ENCODE assay signal across 8 cellular contexts in genomic region chr7:5426226-5426475, GRCh38. TPM values are rescaled to one million over a fixed set of nuclear protein-coding genes. Genes with fewer than 3 reads are reported as not detected.
DNase-seq lines count a peak whose midpoint lies in the region; ATAC-seq, FAIRE-seq and TF ChIP-seq lines count a peak whose summit lies in the region.

No MANE protein-coding gene starts in this region.

- TF ChIP-seq CTCF in keratinocyte (optimal IDR thresholded peaks at IDR 0.05 in 1 of 3, IDR thresholded peaks at IDR 0.05 in 1 of 3, conservative IDR thresholded peaks at IDR 0.05 in 1 of 3; ENCODE audit: extremely low read depth in 1 of 3, insufficient read depth in 2 of 3, low read length in 3 of 3): no peak
- TF ChIP-seq CTCF in thoracic aorta (IDR thresholded peaks at IDR 0.05): no peak

- no peaks in the 10 kb centered on the region for H3K9me3 ChIP-seq in keratinocyte (ENCODE audit: control insufficient read depth, low read depth, low read length)
- no peaks in the 10 kb centered on the region for H3K9me3 ChIP-seq in thoracic aorta

- H3K9ac ChIP-seq in keratinocyte (ENCODE audit: control insufficient read depth, extremely low read depth, insufficient read depth, low read length): peak overlapping the region; percentile 99

- no peak overlapping the region for H2AFZ ChIP-seq in keratinocyte (ENCODE audit: control insufficient read depth, low read length)

- H3K79me2 ChIP-seq in keratinocyte (ENCODE audit: control insufficient read depth, insufficient read depth, low read length): peaks cover 76% of the 10 kb centered on the region

- H3K4me3 ChIP-seq in keratinocyte (ENCODE audit: control insufficient read depth in 2 of 3, extremely low read depth in 1 of 3, insufficient read depth in 2 of 3, low read depth in 1 of 3, low read length in 3 of 3) (peak overlapping the region; percentile 87 to 94 (median 93)), thoracic aorta (peak overlapping the region; percentile 99)

- FAIRE-seq in keratinocyte (lab: Jason Lieb, UNC): no peak

- H4K20me1 ChIP-seq in keratinocyte (ENCODE audit: control insufficient read depth, extremely low read depth, insufficient read depth, low read length): no peaks in the 10 kb centered on the region

- H3K9me1 ChIP-seq in keratinocyte (ENCODE audit: control insufficient read depth, extremely low read depth, insufficient read depth, low read length): no peaks in the 10 kb centered on the region

- peak; percentile 16 for DNase-seq in activated CD4-positive, alpha-beta T cell treated with anti-CD3 and anti-CD28 coated beads for 48 hours
- DNase-seq in activated CD4-positive, alpha-beta T cell treated with anti-CD3 and anti-CD28 coated beads for 4 hours: no peak
- no peak for DNase-seq in keratinocyte (ENCODE audit: low read depth, low spot score)
- DNase-seq in thoracic aorta (ENCODE audit: low spot score): no peak
- DNase-seq in T1000 (lab: John Stamatoyannopoulos, UW): no peak

- H3K27me3 ChIP-seq in keratinocyte (ENCODE audit: control insufficient read depth, extremely low read depth, insufficient read depth, low read length) (no peaks in the 10 kb centered on the region), thoracic aorta (replicated peaks; ENCODE audit: insufficient read depth) (no peaks in the 10 kb centered on the region)

- H3K4me2 ChIP-seq in keratinocyte (ENCODE audit: control insufficient read depth, extremely low read depth, insufficient read depth, low read depth, low read length): peak overlapping the region; percentile 83

- dilution Hi-C loops in keratinocyte (cut with MboI; ENCODE audit: extremely low pct_ligation_motif_present, low sequenced_read_pairs): no loop called here

- 0 to 1% (median 1%) methylated on average over 13 of the region's 13 CpGs for WGBS in adipose tissue, 3 donors

- peaks cover 10% of the 10 kb centered on the region for H3K4me1 ChIP-seq in keratinocyte (ENCODE audit: control insufficient read depth, extremely low read depth, insufficient read depth, low read length)
- H3K4me1 ChIP-seq in thoracic aorta (ENCODE audit: control insufficient read depth in 1 of 2, low read depth in 2 of 2): peaks cover 8 to 21% of the 10 kb centered on the region in 2 donors

- H3K36me3 ChIP-seq in keratinocyte (ENCODE audit: control insufficient read depth in 2 of 2, extremely low read depth in 1 of 2, insufficient read depth in 2 of 2, low read length in 2 of 2): no peaks in the 10 kb centered on the region
- no peaks in the 10 kb centered on the region for H3K36me3 ChIP-seq in thoracic aorta

- ATAC-seq in thoracic aorta (ENCODE audit: insufficient number of reproducible peaks, low FRiP score, low read depth) (no peak), esophagus mucosa (no peak), GM19452 (IDR thresholded peaks at IDR 0.05; ENCODE audit: unreplicated experiment) (no peak)

- H3K27ac ChIP-seq in adipose tissue (ENCODE audit: low read depth, low read length): peak overlapping the region; percentile 73
- peak overlapping the region; percentile 96 for H3K27ac ChIP-seq in keratinocyte (ENCODE audit: control insufficient read depth, insufficient read depth, low read length)
- H3K27ac ChIP-seq in thoracic aorta: peak overlapping the region; percentile 96 to 99

RNA-seq across cellular contexts. Expression of gene TNRC18, which starts 2.5 kb away (rescaled TPM):
- polyA plus RNA-seq in adipose tissue: 10 to 100 TPM; 20.4 to 45.5 (median 28.0) TPM
- polyA plus RNA-seq in keratinocyte: 9.3 to 25.7 TPM (median 13.2 TPM) in 3 replicates
- 18.5 TPM for polyA plus RNA-seq in keratinocyte (2011; ENCODE audit: low read depth)
- 7.1 and 13.8 TPM in 2 replicates for polyA plus RNA-seq in keratinocyte (2011; cell fraction: cytosol; rRNA removed)
- polyA plus RNA-seq in keratinocyte (2011; cell fraction: nucleus; rRNA removed): 62.2 and 62.8 TPM in 2 replicates
- polyA plus RNA-seq in keratinocyte (2012; ENCODE audit: low replicate concordance): 15.0 and 64.6 TPM in 2 replicates
- 29.6 to 131 TPM (median 30.0 TPM) in 3 replicates for polyA minus RNA-seq in keratinocyte
- polyA minus RNA-seq in keratinocyte (2011; cell fraction: cytosol; rRNA and poly(A)+ RNA removed): 74.2 TPM
- 86.9 and 115 TPM in 2 replicates for polyA minus RNA-seq in keratinocyte (2011; cell fraction: nucleus; rRNA and poly(A)+ RNA removed)
- total RNA-seq in thoracic aorta: 100 to 1,000 TPM; 182 to 244 TPM
- 26.2 TPM for total RNA-seq in esophagus mucosa
